ENCODE assay signal across 7 cellular contexts in genomic region chr13:60226507-60226906, GRCh38.
DNase-seq lines count a peak whose midpoint lies in the region; TF ChIP-seq lines count a peak whose summit lies in the region.

No MANE protein-coding gene starts in this region.

- H3K27ac ChIP-seq in osteoblast (ENCODE audit: low read depth, low read length): no peak overlapping the region

- no peaks in the 10 kb centered on the region for H3K79me2 ChIP-seq in osteoblast (ENCODE audit: insufficient read depth, low read length)

- H3K4me2 ChIP-seq in osteoblast (ENCODE audit: insufficient read depth, low read length): no peak overlapping the region

- in situ Hi-C loops in HAP-1 (cut with MboI; ENCODE audit: low sequenced_read_pairs): no loop called here
- in situ Hi-C loops in ACHN (cut with HindIII; ENCODE audit: low pct_ligation_motif_present, low pct_unique_long_range_greater_than_20kb, low sequenced_read_pairs): no loop called here

- no peak overlapping the region for H3K4me3 ChIP-seq in HAP-1
- no peak overlapping the region for H3K4me3 ChIP-seq in cardiac fibroblast (replicated peaks in 1 of 2; ENCODE audit: low read depth in 2 of 2, low read length in 2 of 2)
- no peak overlapping the region for H3K4me3 ChIP-seq in osteoblast (ENCODE audit: insufficient read depth, low read length)

- no peaks in the 10 kb centered on the region for H3K9me3 ChIP-seq in HAP-1
- H3K9me3 ChIP-seq in osteoblast (ENCODE audit: low read depth, low read length): no peaks in the 10 kb centered on the region

- H3K27me3 ChIP-seq in HAP-1 (ENCODE audit: low read depth) (no peaks in the 10 kb centered on the region), osteoblast (ENCODE audit: insufficient read depth, low read length) (peaks cover 9% of the 10 kb centered on the region)

- no peaks in the 10 kb centered on the region for H3K36me3 ChIP-seq in HAP-1 (replicated peaks)
- no peaks in the 10 kb centered on the region for H3K36me3 ChIP-seq in osteoblast (ENCODE audit: insufficient read depth, low read length)

- intact Hi-C loops in posterior vena cava (cut with DNase I): no loop called here

- no peaks in the 10 kb centered on the region for H4K20me1 ChIP-seq in osteoblast (ENCODE audit: insufficient read depth, low read length)

- TF ChIP-seq CTCF in cardiac fibroblast (IDR thresholded peaks at IDR 0.05; ENCODE audit: low read depth, low read length) (peak; percentile 56), osteoblast (IDR thresholded peaks at IDR 0.05; ENCODE audit: extremely low read depth, low read depth, low read length) (peak; percentile 69)

- DNase-seq in HAP-1 (ENCODE audit: low spot score in 2 of 2) (peak; percentile 11 to 44), NCI-H2171 (lab: John Stamatoyannopoulos, UW) (peak; percentile 10), cardiac fibroblast (ENCODE audit: low read depth in 2 of 2) (peak; percentile 51 to 53), osteoblast (ENCODE audit: insufficient read length, low spot score, missing footprints) (peak; percentile 76), posterior vena cava (ENCODE audit: low spot score) (no peak), NCI-H226 (no peak), ACHN (no peak)

- H2AFZ ChIP-seq in osteoblast (ENCODE audit: low read length): no peak overlapping the region

- H3K4me1 ChIP-seq in HAP-1 (no peaks in the 10 kb centered on the region), osteoblast (ENCODE audit: insufficient read depth, low read length) (peaks cover 7% of the 10 kb centered on the region)

Comparison
In these comparisons a context has a peak if more than half of its experiments do, and no peak if none do; other contexts are left out.
1. DNase-seq: peak in HAP-1 (2 of 2), NCI-H2171 (single experiment), cardiac fibroblast (2 of 2) and osteoblast (single experiment); none in posterior vena cava (single experiment), NCI-H226 (single experiment) and ACHN (single experiment).